In genomic region chr10:68271104-68271882, GRCh38 we compare ENCODE assay signal across 21 cellular contexts. TPM values are rescaled to one million over a fixed set of nuclear protein-coding genes. Genes with fewer than 3 reads are reported as not detected.
A peak's percentile ranks its signal among the peaks of the same experiment; 100 is the strongest.
DNase-seq lines count a peak whose midpoint lies in the region; ATAC-seq, FAIRE-seq and TF ChIP-seq lines count a peak whose summit lies in the region.
"Had no signal": no experiment of that assay in that cellular context is flagged by ENCODE, and none has a peak within 500 bp of the region (broad histone marks: within the 10 kb centered on the region; RNA-seq: fewer than 3 reads in every experiment).

No MANE protein-coding gene starts in this region.

- no TSS peak for BruUV-seq in HepG2 (replicated peaks; lab: Mats Ljungman, UMichigan)

- H3K9me3 ChIP-seq in HepG2 (ENCODE audit: low read length): no peaks in the 10 kb centered on the region
- no peaks in the 10 kb centered on the region for H3K9me3 ChIP-seq in right lobe of liver
- H3K9me3 ChIP-seq in WERI-Rb-1 (ENCODE audit: severe bottlenecking): peaks cover 3% of the 10 kb centered on the region
- no peaks in the 10 kb centered on the region for H3K9me3 ChIP-seq in transverse colon
- H3K9me3 ChIP-seq: adrenal gland had no signal

- WGBS in HepG2 (ENCODE audit: low lambda C conversion rate): 42% methylated on average over 8 of the region's 8 CpGs
- WGBS in right lobe of liver (ENCODE audit: insufficient coverage, low coverage, low lambda C conversion rate, missing lambda C conversion rate): 73% methylated on average over 8 of the region's 8 CpGs
- WGBS in transverse colon (ENCODE audit: low coverage in 1 of 2), 2 donors: 20 to 75% methylated on average over 1 to 8 of the region's 8 CpGs

- H4K20me1 ChIP-seq in HepG2 (ENCODE audit: insufficient read depth, low read length): no peaks in the 10 kb centered on the region

- H3K4me2 ChIP-seq in HepG2 (ENCODE audit: low read depth, low read length): no peak overlapping the region

- no peak for TF ChIP-seq RAD21 in HepG2 (CRISPR knock-in tag; IDR thresholded peaks at IDR 0.05)

- no peak for TF ChIP-seq POLR2A in HepG2 (IDR thresholded peaks at IDR 0.05; ENCODE audit: insufficient read depth in 1 of 2, low read depth in 2 of 2, low read length in 2 of 2)
- no peak for TF ChIP-seq POLR2A in right lobe of liver (IDR thresholded peaks at IDR 0.05)
- TF ChIP-seq POLR2A in transverse colon (IDR thresholded peaks at IDR 0.05): no peak

- H3K36me3 Mint-ChIP-seq in glutamatergic neuron (ENCODE audit: unreplicated experiment): peaks cover 3% of the 10 kb centered on the region

- ATAC-seq in HepG2 (no peak), right lobe of liver (no peak), HG03095 (IDR thresholded peaks at IDR 0.05; ENCODE audit: unreplicated experiment) (no peak)
- ATAC-seq: effector memory CD8-positive, alpha-beta T cell; GM12878 had no signal

- peaks cover 10% of the 10 kb centered on the region for H3K4me1 Mint-ChIP-seq in glutamatergic neuron (ENCODE audit: low read depth, unreplicated experiment)

- FAIRE-seq in HepG2 (lab: Jason Lieb, UNC): no peak
- FAIRE-seq: GM12878 had no signal

- peak overlapping the region; percentile 86 for H3K27ac Mint-ChIP-seq in glutamatergic neuron (ENCODE audit: unreplicated experiment)
- H3K27ac Mint-ChIP-seq: effector memory CD8-positive, alpha-beta T cell; T-helper 1 cell treated with Interleukin-12 subunit alpha and Interleukin-12 subunit beta and Interleukin-4 antibody, amounts not matched to agents 30 μg/mL and 1 μg/mL, for 36 hours had no signal

- no peak overlapping the region for H3K27ac ChIP-seq in HepG2 (ENCODE audit: extremely low read length, insufficient read depth, low read length)
- no peak overlapping the region for H3K27ac ChIP-seq in right lobe of liver
- H3K27ac ChIP-seq in WERI-Rb-1: peak overlapping the region; percentile 60
- no peak overlapping the region for H3K27ac ChIP-seq in transverse colon
- H3K27ac ChIP-seq: adrenal gland had no signal

- H3K79me2 ChIP-seq in HepG2 (ENCODE audit: insufficient read depth, low read length): no peaks in the 10 kb centered on the region

- POLR2A ChIA-PET in HepG2 (lab: Yijun Ruan, JAX): no interaction called here

- no peak for TF ChIP-seq EP300 in HepG2 (IDR thresholded peaks at IDR 0.05; ENCODE audit: low read depth in 2 of 2, low read length in 2 of 2)
- TF ChIP-seq EP300 in HepG2 (CRISPR knock-in tag; IDR thresholded peaks at IDR 0.05; ENCODE audit: borderline replicate concordance): no peak
- no peak for TF ChIP-seq EP300 in transverse colon (IDR thresholded peaks at IDR 0.05; ENCODE audit: low read depth)

- H3K4me3 Mint-ChIP-seq in glutamatergic neuron (ENCODE audit: unreplicated experiment): peak overlapping the region; percentile 44
- H3K4me3 Mint-ChIP-seq: effector memory CD8-positive, alpha-beta T cell; T-helper 1 cell treated with Interleukin-12 subunit alpha and Interleukin-12 subunit beta and Interleukin-4 antibody, amounts not matched to agents 30 μg/mL and 1 μg/mL, for 36 hours had no signal

- peaks cover 2% of the 10 kb centered on the region for H3K9me3 Mint-ChIP-seq in glutamatergic neuron (ENCODE audit: unreplicated experiment)
- H3K9me3 Mint-ChIP-seq: effector memory CD8-positive, alpha-beta T cell; T-helper 1 cell treated with Interleukin-12 subunit alpha and Interleukin-12 subunit beta and Interleukin-4 antibody, amounts not matched to agents 30 μg/mL and 1 μg/mL, for 36 hours had no signal

- H2AFZ ChIP-seq in HepG2 (ENCODE audit: low read length): no peak overlapping the region

- DNase-seq in HepG2 (ENCODE audit: low spot score) (no peak), right lobe of liver (no peak), WERI-Rb-1 (peak; percentile 75), glutamatergic neuron (peak; percentile 37), GF-D8 (lab: John Stamatoyannopoulos, UW) (no peak), transverse colon (no peak), cerebellar cortex (ENCODE audit: low spot score) (no peak)
- DNase-seq: activated CD4-positive, alpha-beta T cell treated with anti-CD3 and anti-CD28 coated beads for 4 hours; activated T-cell treated with anti-CD3 and anti-CD28 coated beads, Interleukin-2, amount 50 U/mL, for 48 hours; adrenal gland; AML-193; DMS79; effector memory CD8-positive, alpha-beta T cell; Karpas-422; NCI-H2081; occipital lobe; trophoblast cell had no signal

- H3K4me3 ChIP-seq in HepG2 (replicated peaks in 1 of 3; ENCODE audit: insufficient read depth in 1 of 3, low read depth in 2 of 3, low read length in 3 of 3) (no peak overlapping the region), right lobe of liver (no peak overlapping the region), WERI-Rb-1 (ENCODE audit: low read depth, low read length) (no peak overlapping the region), transverse colon (no peak overlapping the region)
- H3K4me3 ChIP-seq: adrenal gland, GM12878 had no signal

- in situ Hi-C loops in HepG2 (cut with HindIII; ENCODE audit: extremely low pct_ligation_motif_present, low pct_unique_long_range_greater_than_20kb) (no loop called here), transverse colon (cut with MboI; ENCODE audit: low pct_ligation_motif_present in 1 of 4, low pct_unique_long_range_greater_than_20kb in 1 of 4, low sequenced_read_pairs in 3 of 4) (no loop called here)

- H3K27me3 ChIP-seq in HepG2 (ENCODE audit: control insufficient read depth in 1 of 2, insufficient read depth in 2 of 2, low read length in 2 of 2): no peaks in the 10 kb centered on the region
- no peaks in the 10 kb centered on the region for H3K27me3 ChIP-seq in right lobe of liver
- no peaks in the 10 kb centered on the region for H3K27me3 ChIP-seq in WERI-Rb-1 (ENCODE audit: insufficient read depth, low read depth, severe bottlenecking)
- no peaks in the 10 kb centered on the region for H3K27me3 ChIP-seq in transverse colon
- H3K27me3 ChIP-seq: adrenal gland had no signal

- H3K4me1 ChIP-seq in HepG2 (ENCODE audit: insufficient read depth, low read length) (no peaks in the 10 kb centered on the region), right lobe of liver (no peaks in the 10 kb centered on the region), transverse colon (no peaks in the 10 kb centered on the region)
- H3K4me1 ChIP-seq: adrenal gland had no signal

- TF ChIP-seq CTCF in HepG2 (CRISPR knock-in tag; IDR thresholded peaks at IDR 0.05) (no peak), right lobe of liver (IDR thresholded peaks at IDR 0.05) (no peak), WERI-Rb-1 (IDR thresholded peaks at IDR 0.05; ENCODE audit: low read depth, low read length) (no peak), glutamatergic neuron (IDR thresholded peaks at IDR 0.05; ENCODE audit: partially characterized antibody, unreplicated experiment) (no peak), transverse colon (IDR thresholded peaks at IDR 0.05) (no peak)

- H3K36me3 ChIP-seq in HepG2 (replicated peaks in 1 of 2; ENCODE audit: control insufficient read depth in 1 of 2, insufficient read depth in 2 of 2, low read length in 2 of 2) (no peaks in the 10 kb centered on the region), right lobe of liver (peaks cover 0 to 4% (median 0%) of the 10 kb centered on the region in 4 donors), WERI-Rb-1 (no peaks in the 10 kb centered on the region), transverse colon (no peaks in the 10 kb centered on the region)
- H3K36me3 ChIP-seq: adrenal gland had no signal

- CTCF ChIA-PET in HepG2 (lab: Yijun Ruan, JAX; ENCODE audit: low intra/inter-chr PET ratio, low total read pairs): no interaction called here

- intact Hi-C loops in HepG2 (cut with micrococcal nuclease; ENCODE audit: unreplicated experiment) (loop anchor here (2.0 kb wide), 1 partner anchor 60 kb away; no protein-coding TSS in a partner anchor), right lobe of liver (cut with DNase I) (no loop called here), transverse colon (cut with DNase I; ENCODE audit: low total_unique reads) (no loop called here)

- no peak overlapping the region for H3K9ac ChIP-seq in HepG2 (ENCODE audit: insufficient read depth, low read depth, low read length)

- peaks cover 2% of the 10 kb centered on the region for H3K27me3 Mint-ChIP-seq in glutamatergic neuron (ENCODE audit: unreplicated experiment)

RNA-seq across cellular contexts. Expression of gene ATOH7, which starts 39.4 kb away (rescaled TPM):
- 0.07 TPM in 1 of 2 replicates, not detected in the other for total RNA-seq in HepG2 (2016; rRNA removed; fragmentation: Illumina TruSeq; extraction: Trizol)
- total RNA-seq in HepG2 (2016; cell fraction: cytosol; rRNA removed; fragmentation: Illumina TruSeq; extraction: Trizol; ENCODE audit: low read depth): not detected in 2 replicates
- total RNA-seq in HepG2 (2016; cell fraction: insoluble cytoplasmic fraction; rRNA removed; fragmentation: Illumina TruSeq; extraction: Trizol): not detected in 2 replicates
- total RNA-seq in HepG2 (2016; cell fraction: membrane; rRNA removed; fragmentation: Illumina TruSeq; extraction: Trizol): not detected in 2 replicates
- 0.25 TPM in 1 of 2 replicates, not detected in the other for total RNA-seq in HepG2 (2016; cell fraction: nucleus; rRNA removed; fragmentation: Illumina TruSeq; extraction: Trizol)
- 0.11 TPM in 1 of 2 replicates, not detected in the other for polyA plus RNA-seq in HepG2 (2011; rRNA removed)
- 0.06 and 0.07 TPM in 2 replicates for polyA plus RNA-seq in HepG2 (2011; cell fraction: cytosol; rRNA removed)
- polyA plus RNA-seq in HepG2 (2011; cell fraction: nucleus; rRNA removed): 0.10 TPM in 1 of 2 replicates, not detected in the other
- not detected in 2 replicates for polyA plus RNA-seq in HepG2 (2012)
- polyA plus RNA-seq in HepG2 (2016; cell fraction: cytosol; fragmentation: Illumina TruSeq; extraction: Trizol; ENCODE audit: low read depth): 0.07 TPM in 1 of 2 replicates, not detected in the other
- polyA plus RNA-seq in HepG2 (2016; cell fraction: insoluble cytoplasmic fraction; fragmentation: Illumina TruSeq; extraction: Trizol; ENCODE audit: low read depth): not detected in 2 replicates
- not detected in 2 replicates for polyA plus RNA-seq in HepG2 (2016; cell fraction: membrane; fragmentation: Illumina TruSeq; extraction: Trizol; ENCODE audit: low read depth)
- polyA plus RNA-seq in HepG2 (2016; cell fraction: nucleus; fragmentation: Illumina TruSeq; extraction: Trizol; ENCODE audit: insufficient read depth, low read depth): not detected in 2 replicates
- 0.09 TPM in 1 of 2 replicates, not detected in the other for polyA minus RNA-seq in HepG2 (2011; rRNA and poly(A)+ RNA removed; ENCODE audit: low replicate concordance)
- not detected in 2 replicates for polyA minus RNA-seq in HepG2 (2011; cell fraction: cytosol; rRNA and poly(A)+ RNA removed)
- not detected in 2 replicates for polyA minus RNA-seq in HepG2 (2011; cell fraction: nucleus; rRNA and poly(A)+ RNA removed)
- 1 to 10 TPM in 1 of 6 experiments, under 1 TPM in 3, not detected in 2; 0.25 to 1.1 (median 0.46) TPM for total RNA-seq in right lobe of liver
- total RNA-seq in glutamatergic neuron (ENCODE audit: unreplicated experiment): 0.86 TPM
- total RNA-seq in transverse colon: under 1 TPM in 2 of 4 donors, not detected in 2; 0.27 to 0.79 TPM
- total RNA-seq: GM12878, lung microvascular endothelial cell had no signal
- polyA plus RNA-seq: GM12878 had no signal

Comparison
In these comparisons a context has a peak if more than half of its experiments do, and no peak if none do; other contexts are left out.
1. DNase-seq: peak in WERI-Rb-1 (single experiment) and glutamatergic neuron (single experiment); none in HepG2 (single experiment), right lobe of liver (0 of 3), GF-D8 (single experiment), transverse colon (single experiment) and cerebellar cortex (single experiment).